ENCODE assay signal across 15 cellular contexts in genomic region chr3:111729087-111729846, GRCh38. TPM values are rescaled to one million over a fixed set of nuclear protein-coding genes. Genes with fewer than 3 reads are reported as not detected.
DNase-seq lines count a peak whose midpoint lies in the region; ATAC-seq and TF ChIP-seq lines count a peak whose summit lies in the region.
"Had no signal": no experiment of that assay in that cellular context is flagged by ENCODE, and none has a peak within 500 bp of the region (broad histone marks: within the 10 kb centered on the region; RNA-seq: fewer than 3 reads in every experiment).

No MANE protein-coding gene starts in this region.

- TF ChIP-seq POLR2A in erythroblast (IDR thresholded peaks at IDR 0.05; ENCODE audit: low read length) = no peak

- CTCF ChIA-PET in BJ (lab: Yijun Ruan, JAX) = interaction anchor here (0.5 to 2.3 kb wide), 3 partner anchors 9 to 32 kb away, joined by 3 to 6 read pairs (median 4); no protein-coding TSS in a partner anchor

- peak; percentile 84 for DNase-seq in BJ (ENCODE audit: low read depth)
- DNase-seq in SK-MEL-5 (ENCODE audit: low read depth, low spot score) = peak; percentile 23
- DNase-seq in fibroblast of villous mesenchyme (ENCODE audit: low read depth) = peak; percentile 74
- DNase-seq in posterior vena cava (ENCODE audit: low spot score) = peak; percentile 81
- DNase-seq in erythroblast (lab: John Stamatoyannopoulos, UW) = no peak
- DNase-seq in activated CD8-positive, alpha-beta memory T cell treated with anti-CD3 and anti-CD28 coated beads, Interleukin-2, amount 50 U/mL, for 4 hours = no peak
- DNase-seq: activated T-cell treated with anti-CD3 and anti-CD28 coated beads, Interleukin-2, amount 50 U/mL, for 72 hours; CD4-positive, alpha-beta memory T cell; effector CD8-positive, alpha-beta T cell; NCI-H2171 treated with DMSO at 0.1 percent for 48 hours; stimulated activated CD4-positive, alpha-beta T cell treated with anti-CD3 and anti-CD28 coated beads, Interleukin-12 subunit alpha, Interleukin-12 subunit beta, amount 100 ng/mL, for 4 hours; stimulated activated naive CD8-positive, alpha-beta T cell treated with anti-CD3 and anti-CD28 coated beads, Interleukin-15, amount 100 ng/mL, for 72 hours; T-helper 17 cell had no signal

- no peaks in the 10 kb centered on the region for H3K27me3 ChIP-seq in BJ (ENCODE audit: control insufficient read depth, insufficient read depth, low read length)

- ATAC-seq in GM18861 (IDR thresholded peaks at IDR 0.05; ENCODE audit: unreplicated experiment) (no peak), HG02642 (IDR thresholded peaks at IDR 0.05; ENCODE audit: poor library complexity, unreplicated experiment) (no peak)
- ATAC-seq: activated T-cell treated with anti-CD3 and anti-CD28 coated beads, Interleukin-2, amount 50 U/mL, for 72 hours; stimulated activated naive CD8-positive, alpha-beta T cell treated with anti-CD3 and anti-CD28 coated beads, Interleukin-15, amount 100 ng/mL, for 72 hours; T-helper 17 cell had no signal

- TF ChIP-seq CTCF in BJ (IDR thresholded peaks at IDR 0.05; ENCODE audit: insufficient read depth, low read depth, low read length) = no peak
- TF ChIP-seq CTCF in fibroblast of villous mesenchyme (IDR thresholded peaks at IDR 0.05; ENCODE audit: insufficient read depth, low read depth, low read length) = no peak

- H3K36me3 ChIP-seq in BJ (ENCODE audit: control insufficient read depth, insufficient read depth, low read length) = no peaks in the 10 kb centered on the region

- in situ Hi-C loops in SK-MEL-5 (cut with HindIII; ENCODE audit: low pct_unique_long_range_greater_than_20kb, low sequenced_read_pairs) = no loop called here

- H3K4me3 ChIP-seq in BJ (ENCODE audit: low read depth, low read length) = no peak overlapping the region
- H3K4me3 ChIP-seq in fibroblast of villous mesenchyme (ENCODE audit: low read depth, low read length) = no peak overlapping the region

- POLR2A ChIA-PET in BJ (lab: Charles Lee) = no interaction called here

- intact Hi-C loops in posterior vena cava (cut with DNase I) = loop anchor here in 1 of 2 donors (10.0 kb wide), 1 partner anchor 76 kb away; no protein-coding TSS in a partner anchor

RNA-seq across cellular contexts. Expression of gene PLCXD2, which starts 54.8 kb away (rescaled TPM):
- polyA plus RNA-seq in BJ (2011; rRNA removed) = 0.64 and 0.71 TPM in 2 replicates
- 1.5 and 1.7 TPM in 2 replicates for polyA minus RNA-seq in BJ (2011; rRNA and poly(A)+ RNA removed)
- 1.1 and 1.2 TPM in 2 replicates for total RNA-seq in SK-MEL-5 (2014; rRNA removed; shearing (Covaris generic))
- polyA plus RNA-seq in SK-MEL-5 (2015; cell fraction: cytosol; rRNA removed) = 0.29 and 0.32 TPM in 2 replicates
- 2.3 and 2.7 TPM in 2 replicates for polyA plus RNA-seq in SK-MEL-5 (2015; cell fraction: nucleus; rRNA removed)
- total RNA-seq in fibroblast of villous mesenchyme (0.97 and 1.7 TPM in 2 replicates), posterior vena cava (under 1 TPM; 0.69 to 0.95 TPM)

Comparison
In these comparisons a context has a peak if more than half of its experiments do, and no peak if none do; other contexts are left out.
1. DNase-seq: peak in BJ (single experiment), SK-MEL-5 (single experiment), fibroblast of villous mesenchyme (single experiment) and posterior vena cava (single experiment); none in erythroblast (0 of 2) and activated CD8-positive, alpha-beta memory T cell treated with anti-CD3 and anti-CD28 coated beads, Interleukin-2, amount 50 U/mL, for 4 hours (single experiment).